ENCODE assay signal across 14 cellular contexts in genomic region chr11:66845143-66845875, GRCh38. TPM values are rescaled to one million over a fixed set of nuclear protein-coding genes. Genes with fewer than 3 reads are reported as not detected.
DNase-seq lines count a peak whose midpoint lies in the region; ATAC-seq, FAIRE-seq and TF ChIP-seq lines count a peak whose summit lies in the region.
"Had no signal": no experiment of that assay in that cellular context is flagged by ENCODE, and none has a peak within 500 bp of the region (broad histone marks: within the 10 kb centered on the region; RNA-seq: fewer than 3 reads in every experiment).

No MANE protein-coding gene starts in this region.

- H3K4me3 Mint-ChIP-seq in GM23338: peak overlapping the region; percentile 84
- peak overlapping the region; percentile 96 for H3K4me3 Mint-ChIP-seq in activated T-helper 2 cell treated with anti-CD3 and anti-CD28 coated beads, Interferon-gamma antibody, Interleukin-2, Interleukin-4, amounts not matched to agents 10 μg/mL and 5 μg/mL and 100 μg/mL, durations not matched to agents 14 hours and 24 hours and 36 hours (ENCODE audit: low read depth)
- H3K4me3 Mint-ChIP-seq in naive thymus-derived CD8-positive, alpha-beta T cell: peak overlapping the region; percentile 11 to 94 (median 90)

- no peaks in the 10 kb centered on the region; the same call in 1 of the 2 replicates for H3K36me3 ChIP-seq in GM23338 (ENCODE audit: insufficient read depth)
- H3K36me3 ChIP-seq: uterus had no signal

- no peak for ATAC-seq in A549
- no peak for ATAC-seq in GM23338
- no peak for ATAC-seq in naive thymus-derived CD8-positive, alpha-beta T cell
- no peak for ATAC-seq in HG02981 (IDR thresholded peaks at IDR 0.05; ENCODE audit: unreplicated experiment)

- CTCF ChIA-PET in A549 (lab: Yijun Ruan, JAX): interaction anchor here (1.0 to 5.5 kb wide), 8 partner anchors 10 to 436 kb away, joined by 3 to 30 read pairs (median 4); partner anchors contain the start of gene C11orf86

- peaks cover 42% of the 10 kb centered on the region for H3K4me1 ChIP-seq in A549
- peaks cover 9% of the 10 kb centered on the region for H3K4me1 ChIP-seq in GM23338 (ENCODE audit: insufficient read depth)

- no peak for DNase-seq in A549 (ENCODE audit: low read depth in 1 of 2, low spot score in 1 of 2)
- DNase-seq in GM23338 (ENCODE audit: low spot score): no peak
- no peak for DNase-seq in activated T-helper 2 cell treated with anti-CD3 and anti-CD28 coated beads, Interferon-gamma antibody, Interleukin-2, Interleukin-4, amounts not matched to agents 10 μg/mL and 5 μg/mL and 100 μg/mL, durations not matched to agents 14 hours and 24 hours and 36 hours (ENCODE audit: low spot score)
- DNase-seq in naive thymus-derived CD8-positive, alpha-beta T cell: peak in 1 of 10 donors; percentile 37
- no peak for DNase-seq in NCI-H82 treated with DMSO at 0.1 percent for 48 hours (lab: John Stamatoyannopoulos, UW; ENCODE audit: unreplicated experiment)
- DNase-seq in posterior vena cava (ENCODE audit: low spot score): no peak
- DNase-seq in activated effector memory CD4-positive, alpha-beta T cell treated with Interleukin-2 at 50 U/mL for 16 hours: no peak
- DNase-seq: C1 segment of cervical spinal cord, caudate nucleus, GOT3, mesendoderm, NCI-H1694 treated with DMSO at 0.1 percent for 48 hours, uterus had no signal

- 89% methylated on average over 14 of the region's 15 CpGs for WGBS in A549 (ENCODE audit: missing lambda C conversion rate)

- peaks cover 29% of the 10 kb centered on the region for H3K79me2 ChIP-seq in GM23338 (replicated peaks; ENCODE audit: insufficient read depth)

- H3K27me3 Mint-ChIP-seq in GM23338 (ENCODE audit: insufficient read depth, low read depth, poor library complexity): peaks cover 8% of the 10 kb centered on the region
- H3K27me3 Mint-ChIP-seq in activated T-helper 2 cell treated with anti-CD3 and anti-CD28 coated beads, Interferon-gamma antibody, Interleukin-2, Interleukin-4, amounts not matched to agents 10 μg/mL and 5 μg/mL and 100 μg/mL, durations not matched to agents 14 hours and 24 hours and 36 hours (ENCODE audit: low read depth): no peaks in the 10 kb centered on the region
- no peaks in the 10 kb centered on the region for H3K27me3 Mint-ChIP-seq in naive thymus-derived CD8-positive, alpha-beta T cell

- H3K27me3 ChIP-seq in GM23338 (ENCODE audit: insufficient read depth): no peaks in the 10 kb centered on the region
- H3K27me3 ChIP-seq: uterus had no signal

- TF ChIP-seq EP300 in A549 (IDR thresholded peaks at IDR 0.05): no peak

- H3K9me3 Mint-ChIP-seq in GM23338: no peaks in the 10 kb centered on the region; the same call in 2 of the 3 replicates
- no peaks in the 10 kb centered on the region for H3K9me3 Mint-ChIP-seq in activated T-helper 2 cell treated with anti-CD3 and anti-CD28 coated beads, Interferon-gamma antibody, Interleukin-2, Interleukin-4, amounts not matched to agents 10 μg/mL and 5 μg/mL and 100 μg/mL, durations not matched to agents 14 hours and 24 hours and 36 hours
- H3K9me3 Mint-ChIP-seq in naive thymus-derived CD8-positive, alpha-beta T cell: no peaks in the 10 kb centered on the region

- 0 out of 2 replicates have a peak, but pooled peaks cover 7% of the 10 kb centered on the region for H3F3A ChIP-seq in GM23338 (replicated peaks; ENCODE audit: low read depth)

- H3K4me3 ChIP-seq in A549 (no peak overlapping the region), GM23338 (no peak overlapping the region)
- H3K4me3 ChIP-seq: uterus had no signal

- no peak for TF ChIP-seq RAD21 in A549 (conservative IDR thresholded peaks at IDR 0.05 in 1 of 2, IDR thresholded peaks at IDR 0.05 in 1 of 2)

- H3K27ac ChIP-seq in A549: peak overlapping the region in 1 of 2 experiments; percentile 18; a peak in 1 of 6 replicates
- H3K27ac ChIP-seq in GM23338 (ENCODE audit: low read depth): no peak overlapping the region
- H3K27ac ChIP-seq: uterus had no signal

- no peak overlapping the region for H3K27ac Mint-ChIP-seq in GM23338
- no peak overlapping the region for H3K27ac Mint-ChIP-seq in activated T-helper 2 cell treated with anti-CD3 and anti-CD28 coated beads, Interferon-gamma antibody, Interleukin-2, Interleukin-4, amounts not matched to agents 10 μg/mL and 5 μg/mL and 100 μg/mL, durations not matched to agents 14 hours and 24 hours and 36 hours
- peak overlapping the region in 8 of 10 donors; percentile 41 to 96 (median 52) for H3K27ac Mint-ChIP-seq in naive thymus-derived CD8-positive, alpha-beta T cell

- TF ChIP-seq CTCF in A549 (IDR thresholded peaks at IDR 0.05) (no peak), GM23338 (conservative IDR thresholded peaks at IDR 0.05; ENCODE audit: low read depth in 2 of 2) (no peak)

- H4K20me1 ChIP-seq in GM23338 (replicated peaks; ENCODE audit: insufficient read depth): peaks cover 17% of the 10 kb centered on the region

- no peak for FAIRE-seq in A549 (lab: Jason Lieb, UNC)

- H3K9me3 ChIP-seq in A549: no peaks in the 10 kb centered on the region
- H3K9me3 ChIP-seq: uterus had no signal

- intact Hi-C loops in activated T-helper 2 cell treated with anti-CD3 and anti-CD28 coated beads, Interferon-gamma antibody, Interleukin-2, Interleukin-4, amounts not matched to agents 10 μg/mL and 5 μg/mL and 100 μg/mL, durations not matched to agents 14 hours and 24 hours and 36 hours (cut with micrococcal nuclease): no loop called here
- intact Hi-C loops in posterior vena cava (cut with DNase I): no loop called here

- H3K36me3 Mint-ChIP-seq in GM23338 (ENCODE audit: low read depth): peaks cover 18% of the 10 kb centered on the region
- H3K36me3 Mint-ChIP-seq in activated T-helper 2 cell treated with anti-CD3 and anti-CD28 coated beads, Interferon-gamma antibody, Interleukin-2, Interleukin-4, amounts not matched to agents 10 μg/mL and 5 μg/mL and 100 μg/mL, durations not matched to agents 14 hours and 24 hours and 36 hours (ENCODE audit: low read depth): peaks cover 37% of the 10 kb centered on the region
- peaks cover 0 to 10% (median 4%) of the 10 kb centered on the region in 3 donors for H3K36me3 Mint-ChIP-seq in naive thymus-derived CD8-positive, alpha-beta T cell

- peaks cover 10% of the 10 kb centered on the region for H3K4me1 Mint-ChIP-seq in GM23338
- peaks cover 30% of the 10 kb centered on the region for H3K4me1 Mint-ChIP-seq in activated T-helper 2 cell treated with anti-CD3 and anti-CD28 coated beads, Interferon-gamma antibody, Interleukin-2, Interleukin-4, amounts not matched to agents 10 μg/mL and 5 μg/mL and 100 μg/mL, durations not matched to agents 14 hours and 24 hours and 36 hours (ENCODE audit: low read depth)
- peaks cover 25 to 43% (median 33%) of the 10 kb centered on the region in 4 donors for H3K4me1 Mint-ChIP-seq in naive thymus-derived CD8-positive, alpha-beta T cell

- H3K9me2 ChIP-seq in GM23338 (ENCODE audit: insufficient read depth): no peaks in the 10 kb centered on the region

- H2AFZ ChIP-seq in GM23338: no peak overlapping the region

- H3K4me2 ChIP-seq in A549: peak overlapping the region; percentile 99
- no peak overlapping the region for H3K4me2 ChIP-seq in GM23338

- POLR2A ChIA-PET in A549 (lab: Yijun Ruan, JAX): interaction anchor here (0.8 to 4.9 kb wide), 2 partner anchors 9 to 59 kb away, joined by 3 to 53 read pairs; no protein-coding TSS in a partner anchor
- POLR2A ChIA-PET in naive thymus-derived CD8-positive, alpha-beta T cell (lab: Charles Lee): interaction anchor here (4.1 kb wide), 1 partner anchor 10 kb away, joined by 35 read pairs; no protein-coding TSS in a partner anchor

- TF ChIP-seq POLR2A in A549 (IDR thresholded peaks at IDR 0.05; ENCODE audit: low read length): no peak

TF ChIP-seq in A549, 52 proteins besides CTCF, POLR2A, EP300 and RAD21 (continues in another document):
- TF ChIP-seq MAFK (IDR thresholded peaks at IDR 0.05; ENCODE audit: partially characterized antibody) (no peak), POLR2AphosphoS2 (conservative IDR thresholded peaks at IDR 0.05; ENCODE audit: low read length) (no peak), MAZ (IDR thresholded peaks at IDR 0.05; ENCODE audit: borderline replicate concordance, low read depth, low read length) (no peak)

RNA-seq across cellular contexts. Expression of gene RCE1, which starts 2.1 kb away (rescaled TPM):
- polyA plus RNA-seq in A549 (2011; rRNA removed): 20.3 and 22.1 TPM in 2 replicates
- polyA plus RNA-seq in A549 (2012; cell fraction: cytosol; rRNA removed): 49.2 and 69.1 TPM in 2 replicates
- polyA plus RNA-seq in A549 (2012; cell fraction: nucleus; rRNA removed): 128 and 157 TPM in 2 replicates
- polyA plus RNA-seq in A549 (2017; fragmentation: RNase III; extraction: RNeasy Plus Mini Kit Qiagen cat#74134 plus additional on column Dnase treatment): 21.3 to 23.3 TPM (median 22.5 TPM) in 3 replicates
- polyA minus RNA-seq in A549 (2011; rRNA and poly(A)+ RNA removed): 19.6 and 26.8 TPM in 2 replicates
- 44.7 and 55.1 TPM in 2 replicates for total RNA-seq in GM23338 (2014; rRNA removed; shearing (Covaris generic))
- polyA plus RNA-seq in GM23338 (2016; fragmentation: Nextera tagmentation; extraction: Ambion mirVana): 27.7 and 27.8 TPM in 2 replicates
- 27.5 and 27.8 TPM in 2 replicates for total RNA-seq in activated T-helper 2 cell treated with anti-CD3 and anti-CD28 coated beads, Interferon-gamma antibody, Interleukin-2, Interleukin-4, amounts not matched to agents 10 μg/mL and 5 μg/mL and 100 μg/mL, durations not matched to agents 14 hours and 24 hours and 36 hours
- total RNA-seq in naive thymus-derived CD8-positive, alpha-beta T cell: 10 to 100 TPM; 32.2 to 32.9 TPM
- 10 to 100 TPM; 18.1 to 27.1 (median 18.4) TPM for polyA plus RNA-seq in naive thymus-derived CD8-positive, alpha-beta T cell
- total RNA-seq in posterior vena cava: 1 to 10 TPM; 7.9 to 9.1 TPM

RNA-seq across cellular contexts. Expression of gene LRFN4, which starts 11.6 kb away (rescaled TPM):
- 7.9 and 8.8 TPM in 2 replicates for polyA plus RNA-seq in A549 (2011; rRNA removed)
- polyA plus RNA-seq in A549 (2012; cell fraction: cytosol; rRNA removed): 33.9 and 65.3 TPM in 2 replicates
- 114 and 175 TPM in 2 replicates for polyA plus RNA-seq in A549 (2012; cell fraction: nucleus; rRNA removed)
- 33.9 to 50.0 TPM (median 44.7 TPM) in 3 replicates for polyA plus RNA-seq in A549 (2017; fragmentation: RNase III; extraction: RNeasy Plus Mini Kit Qiagen cat#74134 plus additional on column Dnase treatment)
- 4.7 and 6.6 TPM in 2 replicates for polyA minus RNA-seq in A549 (2011; rRNA and poly(A)+ RNA removed)
- total RNA-seq in GM23338 (2014; rRNA removed; shearing (Covaris generic)): 56.7 and 63.5 TPM in 2 replicates
- 9.8 and 11.1 TPM in 2 replicates for polyA plus RNA-seq in GM23338 (2016; fragmentation: Nextera tagmentation; extraction: Ambion mirVana)
- total RNA-seq in activated T-helper 2 cell treated with anti-CD3 and anti-CD28 coated beads, Interferon-gamma antibody, Interleukin-2, Interleukin-4, amounts not matched to agents 10 μg/mL and 5 μg/mL and 100 μg/mL, durations not matched to agents 14 hours and 24 hours and 36 hours: 48.9 and 50.3 TPM in 2 replicates
- 1 to 10 TPM; 1.2 to 1.3 TPM for total RNA-seq in naive thymus-derived CD8-positive, alpha-beta T cell
- under 1 TPM in 2 of 3 donors, not detected in 1; 0.09 to 0.12 TPM for polyA plus RNA-seq in naive thymus-derived CD8-positive, alpha-beta T cell
- 10 to 100 TPM; 15.0 to 16.9 TPM for total RNA-seq in posterior vena cava

Comparison
In these comparisons a context has a peak if more than half of its experiments do, and no peak if none do; other contexts are left out.
1. H3K27ac Mint-ChIP-seq: peak in naive thymus-derived CD8-positive, alpha-beta T cell (8 of 10); none in GM23338 (single experiment) and activated T-helper 2 cell treated with anti-CD3 and anti-CD28 coated beads, Interferon-gamma antibody, Interleukin-2, Interleukin-4, amounts not matched to agents 10 μg/mL and 5 μg/mL and 100 μg/mL, durations not matched to agents 14 hours and 24 hours and 36 hours (single experiment).
2. RNA of gene LRFN4, which starts 11.6 kb away (total RNA-seq): 56.7 to 63.5 TPM in GM23338, 48.9 to 50.3 TPM in activated T-helper 2 cell treated with anti-CD3 and anti-CD28 coated beads, Interferon-gamma antibody, Interleukin-2, Interleukin-4, amounts not matched to agents 10 μg/mL and 5 μg/mL and 100 μg/mL, durations not matched to agents 14 hours and 24 hours and 36 hours and 15.0 to 16.9 TPM in posterior vena cava; 1.2 to 1.3 TPM in naive thymus-derived CD8-positive, alpha-beta T cell; every median in the first group is over 4 times any median in the second.
3. Peak in every context shown above with its lines, with median percentiles within 50 percentile points of each other: H3K4me3 Mint-ChIP-seq.